In genomic region chr19:2237869-2238153, GRCh38 we compare ENCODE assay signal across 2 cellular contexts.
TF ChIP-seq lines count a peak whose summit lies in the region.

No MANE protein-coding gene starts in this region.

TF ChIP-seq in HCT116, 20 proteins besides CTCF, POLR2A, EP300 and RAD21 (continued from another document):
- TF ChIP-seq ZBTB33 (IDR thresholded peaks at IDR 0.05; ENCODE audit: extremely low read depth, insufficient replicate concordance, low read length) = no peak
- no peak for TF ChIP-seq ZFX (IDR thresholded peaks at IDR 0.05)
- TF ChIP-seq POLR2AphosphoS5 (IDR thresholded peaks at IDR 0.05; ENCODE audit: low read depth, low read length) = no peak
- no peak for TF ChIP-seq REST (IDR thresholded peaks at IDR 0.05; ENCODE audit: low read depth)
- TF ChIP-seq SRF (IDR thresholded peaks at IDR 0.05; ENCODE audit: low read depth) = no peak

TF ChIP-seq in WTC11, 78 proteins besides CTCF, POLR2A, EP300 and RAD21 (continued from another document):
- TF ChIP-seq ZBTB43 (CRISPR knock-in tag; IDR thresholded peaks at IDR 0.05) (no peak), CREM (CRISPR knock-in tag; IDR thresholded peaks at IDR 0.05) (no peak), FOXJ3 (CRISPR knock-in tag; IDR thresholded peaks at IDR 0.05; ENCODE audit: borderline replicate concordance) (no peak), NR2C2 (CRISPR knock-in tag; IDR thresholded peaks at IDR 0.05) (no peak)
